ENCODE assay signal across 8 cellular contexts in the genomic region with DNA sequence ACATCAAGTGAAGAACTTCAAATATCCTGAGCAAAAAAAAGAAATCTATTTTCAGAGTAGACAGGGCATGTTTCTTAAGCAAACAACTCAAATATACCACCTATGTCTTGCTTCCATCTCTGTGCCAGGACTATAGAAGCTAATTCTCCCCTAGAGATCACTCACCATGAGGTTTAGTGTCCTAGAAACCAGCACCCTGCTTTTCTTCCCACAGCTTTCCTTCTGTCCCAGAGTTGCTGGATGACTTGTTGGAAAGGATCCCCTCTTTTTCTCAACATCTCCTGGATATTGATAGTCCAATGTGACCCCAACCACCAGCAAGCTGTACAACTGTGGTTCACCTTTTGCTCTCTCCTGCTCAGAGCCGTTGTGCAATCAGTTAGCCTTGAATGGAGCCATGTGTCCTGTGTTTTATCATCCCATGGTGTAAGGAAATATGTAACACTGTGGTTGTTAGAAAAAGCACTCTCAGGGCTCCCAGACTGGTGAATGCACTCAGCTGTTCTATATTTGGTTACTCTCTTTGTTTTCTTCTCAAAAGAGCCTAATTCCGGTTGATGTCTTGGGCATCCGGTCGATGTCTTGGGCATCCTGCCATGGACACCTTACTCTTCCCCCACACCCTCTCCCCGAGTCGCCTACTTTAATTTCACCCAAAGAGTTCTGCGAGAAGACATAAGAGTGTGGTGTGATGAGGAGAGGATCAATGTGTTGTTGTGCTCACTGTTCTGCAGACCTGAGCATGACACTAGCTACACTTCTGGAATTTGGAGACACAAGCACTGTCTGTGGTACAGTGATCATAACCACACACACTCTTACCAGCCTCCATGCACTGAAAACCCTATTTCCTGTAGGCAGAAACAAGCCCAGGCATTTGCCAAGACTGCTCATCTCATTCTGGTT. TPM values are rescaled to one million over a fixed set of nuclear protein-coding genes. Genes with fewer than 3 reads are reported as not detected.
DNase-seq lines count a peak whose midpoint lies in the region; ATAC-seq and TF ChIP-seq lines count a peak whose summit lies in the region.

No MANE protein-coding gene starts in this region.

- peaks cover 56% of the 10 kb centered on the region for H3K4me1 Mint-ChIP-seq in activated CD8-positive, alpha-beta T cell treated with anti-CD3 and anti-CD28 coated beads for 36 hours (ENCODE audit: low read depth)

- ATAC-seq in GM21576 (IDR thresholded peaks at IDR 0.05; ENCODE audit: unreplicated experiment) (peak; percentile 31), left ventricle myocardium superior (peak; percentile 64), GM21619 (IDR thresholded peaks at IDR 0.05; ENCODE audit: unreplicated experiment) (no peak)
- peak; percentile 69 for ATAC-seq in activated CD8-positive, alpha-beta T cell treated with anti-CD3 and anti-CD28 coated beads for 36 hours

- H3K4me2 ChIP-seq in OCI-LY7 (ENCODE audit: low read length), result no peak overlapping the region

- no peaks in the 10 kb centered on the region for H3K9me3 Mint-ChIP-seq in activated CD8-positive, alpha-beta T cell treated with anti-CD3 and anti-CD28 coated beads for 36 hours

- CTCF ChIA-PET in activated CD8-positive, alpha-beta T cell treated with anti-CD3 and anti-CD28 coated beads for 36 hours (lab: Charles Lee), result interaction anchor here (1.1 to 9.9 kb wide), 7 partner anchors 9 to 462 kb away, joined by 3 to 192 read pairs (median 5); no protein-coding TSS in a partner anchor
- CTCF ChIA-PET in OCI-LY7 (lab: Charles Lee; ENCODE audit: unreplicated experiment), result no interaction called here

- no peaks in the 10 kb centered on the region for H3K9me3 ChIP-seq in OCI-LY7 (ENCODE audit: low read length)

- peak overlapping the region; percentile 35 for H3K27ac Mint-ChIP-seq in activated CD8-positive, alpha-beta T cell treated with anti-CD3 and anti-CD28 coated beads for 36 hours

- DNase-seq in AG08395 (ENCODE audit: low spot score) (peak; percentile 35), left ventricle myocardium superior (no peak), OCI-LY7 (ENCODE audit: low spot score) (no peak), foreskin melanocyte (no peak), GM13976 (ENCODE audit: low spot score) (no peak)
- DNase-seq in activated CD8-positive, alpha-beta T cell treated with anti-CD3 and anti-CD28 coated beads for 36 hours, result peak; percentile 46

- no peaks in the 10 kb centered on the region for H3K36me3 Mint-ChIP-seq in activated CD8-positive, alpha-beta T cell treated with anti-CD3 and anti-CD28 coated beads for 36 hours (ENCODE audit: low read depth)

- H3K27ac ChIP-seq in OCI-LY7 (ENCODE audit: low read depth, low read length, poor library complexity, severe bottlenecking), result no peak overlapping the region

- peak overlapping the region; percentile 62 for H3K4me3 Mint-ChIP-seq in activated CD8-positive, alpha-beta T cell treated with anti-CD3 and anti-CD28 coated beads for 36 hours

- H3K9me2 ChIP-seq in OCI-LY7 (ENCODE audit: insufficient read depth, low read length), result no peaks in the 10 kb centered on the region

- no peak overlapping the region for H3K4me3 ChIP-seq in OCI-LY7 (ENCODE audit: low read depth, low read length, poor library complexity, severe bottlenecking)

- no peaks in the 10 kb centered on the region for H3K36me3 ChIP-seq in OCI-LY7 (ENCODE audit: insufficient read depth, low read length)

- no peak for TF ChIP-seq CTCF in activated CD8-positive, alpha-beta T cell treated with anti-CD3 and anti-CD28 coated beads for 36 hours (IDR thresholded peaks at IDR 0.05)
- TF ChIP-seq CTCF in OCI-LY7 (conservative IDR thresholded peaks at IDR 0.05; ENCODE audit: low read length) (no peak), GM13976 (IDR thresholded peaks at IDR 0.05; ENCODE audit: borderline replicate concordance, control extremely low read depth, extremely low read depth, insufficient read depth, missing control alignments) (no peak)

- H3K79me2 ChIP-seq in OCI-LY7 (ENCODE audit: insufficient read depth, low read depth, low read length), result no peaks in the 10 kb centered on the region

- intact Hi-C loops in activated CD8-positive, alpha-beta T cell treated with anti-CD3 and anti-CD28 coated beads for 36 hours (cut with micrococcal nuclease), result loop anchor here (5.0 to 10.0 kb wide), 3 partner anchors 89 to 383 kb away; no protein-coding TSS in a partner anchor
- intact Hi-C loops in left ventricle myocardium superior (cut with micrococcal nuclease), result no loop called here
- intact Hi-C loops in OCI-LY7 (cut with micrococcal nuclease; ENCODE audit: unreplicated experiment), result no loop called here

- in situ Hi-C loops in GM13976 (cut with MboI; ENCODE audit: low sequenced_read_pairs, unreplicated experiment), result no loop called here

- no peaks in the 10 kb centered on the region for H3K4me1 ChIP-seq in OCI-LY7 (ENCODE audit: insufficient read depth, low read length, poor library complexity, severe bottlenecking)

- H3K27me3 Mint-ChIP-seq in activated CD8-positive, alpha-beta T cell treated with anti-CD3 and anti-CD28 coated beads for 36 hours, result peaks cover 4% of the 10 kb centered on the region

- POLR2A ChIA-PET in activated CD8-positive, alpha-beta T cell treated with anti-CD3 and anti-CD28 coated beads for 36 hours (lab: Charles Lee), result no interaction called here
- POLR2A ChIA-PET in OCI-LY7 (lab: Charles Lee), result interaction anchor here (0.6 to 1.3 kb wide), 2 partner anchors 347 to 464 kb away, joined by 3 to 4 read pairs; no protein-coding TSS in a partner anchor

- no peak overlapping the region for H2AFZ ChIP-seq in OCI-LY7 (ENCODE audit: low read length)

- no TSS peak for BruUV-seq in OCI-LY7 (replicated peaks; lab: Mats Ljungman, UMichigan)

- H4K20me1 ChIP-seq in OCI-LY7 (ENCODE audit: insufficient read depth, low read length), result no peaks in the 10 kb centered on the region

RNA-seq across cellular contexts. Expression of a gene that starts 1.7 kb away (rescaled TPM):
- 1 to 10 TPM; 1.5 to 1.6 TPM for total RNA-seq in activated CD8-positive, alpha-beta T cell treated with anti-CD3 and anti-CD28 coated beads for 36 hours
- total RNA-seq in left ventricle myocardium superior (0.40 TPM), OCI-LY7 (2022) (0.44 and 0.53 TPM in 2 replicates)
- 0.62 and 0.63 TPM in 2 replicates for total RNA-seq in OCI-LY7 (2014; rRNA removed; shearing (Covaris generic))

Comparison
In these comparisons a context has a peak if more than half of its experiments do, and no peak if none do; other contexts are left out.
1. DNase-seq: peak in AG08395 (single experiment) and activated CD8-positive, alpha-beta T cell treated with anti-CD3 and anti-CD28 coated beads for 36 hours (single experiment); none in left ventricle myocardium superior (single experiment), OCI-LY7 (single experiment), foreskin melanocyte (single experiment) and GM13976 (single experiment).